24 cellular contexts compared by ENCODE assay signal in the genomic region with DNA sequence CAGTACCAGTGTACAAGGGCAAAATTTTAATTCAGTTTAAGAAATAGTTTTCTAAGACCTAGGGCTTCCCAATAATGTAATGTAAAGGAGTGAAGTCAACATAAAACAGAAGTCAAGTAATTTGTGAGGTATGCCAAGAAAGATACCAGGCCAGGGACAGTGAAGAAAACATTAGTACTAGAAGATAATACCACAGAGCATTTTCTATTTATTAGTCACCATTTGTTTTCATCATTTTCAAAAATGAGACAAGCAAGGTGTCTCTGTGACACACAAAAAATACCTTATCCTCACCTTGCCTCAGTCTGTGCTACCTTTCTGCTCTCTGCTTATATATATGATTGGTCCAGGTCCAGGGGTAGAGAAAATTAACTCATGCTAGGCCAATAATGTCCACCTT. TPM values are rescaled to one million over a fixed set of nuclear protein-coding genes. Genes with fewer than 3 reads are reported as not detected.
DNase-seq lines count a peak whose midpoint lies in the region; ATAC-seq and TF ChIP-seq lines count a peak whose summit lies in the region.
"Had no signal": no experiment of that assay in that cellular context is flagged by ENCODE, and none has a peak within 500 bp of the region (broad histone marks: within the 10 kb centered on the region; RNA-seq: fewer than 3 reads in every experiment).

No MANE protein-coding gene starts in this region.

- dilution Hi-C loops in mammary epithelial cell (cut with HindIII; ENCODE audit: low sequenced_read_pairs) = no loop called here

- POLR2A ChIA-PET in SK-N-SH (lab: Yijun Ruan, JAX) = no interaction called here

- H3K27me3 ChIP-seq in mammary epithelial cell (ENCODE audit: insufficient read depth, low read length) (no peaks in the 10 kb centered on the region), breast epithelium (no peaks in the 10 kb centered on the region), SK-N-SH (ENCODE audit: insufficient read depth) (no peaks in the 10 kb centered on the region), foreskin keratinocyte (no peaks in the 10 kb centered on the region), MG63 (no peaks in the 10 kb centered on the region)
- H3K27me3 ChIP-seq: BLaER1 treated with 17β-estradiol and CSF1 and Interleukin-3, amounts not matched to agents 10 nM and 100 nM had no signal

- intact Hi-C loops in mammary epithelial cell (cut with micrococcal nuclease) (no loop called here), breast epithelium (cut with DNase I; ENCODE audit: low total_unique reads) (no loop called here)

- TF ChIP-seq POLR2A in breast epithelium (IDR thresholded peaks at IDR 0.05) = no peak

- H3K9ac ChIP-seq in mammary epithelial cell (ENCODE audit: insufficient read depth, low read length) (no peak overlapping the region), SK-N-SH (no peak overlapping the region)
- H3K9ac ChIP-seq: BLaER1 treated with 17β-estradiol and CSF1 and Interleukin-3, amounts not matched to agents 10 nM and 100 nM had no signal

- H2AFZ ChIP-seq in mammary epithelial cell (ENCODE audit: low read depth, low read length) = no peak overlapping the region
- H2AFZ ChIP-seq in SK-N-SH (ENCODE audit: low read depth) = no peak overlapping the region

- in situ Hi-C loops in mammary epithelial cell (cut with MboI; ENCODE audit: low sequenced_read_pairs in 2 of 2) = no loop called here

- H3K4me2 ChIP-seq in mammary epithelial cell (ENCODE audit: insufficient read depth, low read depth, low read length) = no peak overlapping the region
- 0 out of 2 replicates have a peak overlapping the region, but pooled peaks have one; percentile 20 for H3K4me2 ChIP-seq in SK-N-SH
- H3K4me2 ChIP-seq: BLaER1 treated with 17β-estradiol and CSF1 and Interleukin-3, amounts not matched to agents 10 nM and 100 nM had no signal

- H3K79me2 ChIP-seq in mammary epithelial cell (ENCODE audit: insufficient read depth, low read length) (peaks cover 88% of the 10 kb centered on the region), SK-N-SH (ENCODE audit: insufficient read depth) (peaks cover 100% of the 10 kb centered on the region)

- no peaks in the 10 kb centered on the region for H3K36me3 ChIP-seq in mammary epithelial cell (ENCODE audit: insufficient read depth, low read length)
- peaks cover 4% of the 10 kb centered on the region for H3K36me3 ChIP-seq in breast epithelium
- peaks cover 0 to 32% of the 10 kb centered on the region in 2 experiments for H3K36me3 ChIP-seq in SK-N-SH (replicated peaks in 1 of 2; ENCODE audit: control insufficient read depth in 1 of 2, insufficient read depth in 2 of 2, low read length in 1 of 2)
- no peaks in the 10 kb centered on the region for H3K36me3 ChIP-seq in MG63
- H3K36me3 ChIP-seq: BLaER1 treated with 17β-estradiol and CSF1 and Interleukin-3, amounts not matched to agents 10 nM and 100 nM had no signal

- H3K4me1 ChIP-seq in mammary epithelial cell (ENCODE audit: insufficient read depth, low read length) (peaks cover 9% of the 10 kb centered on the region), breast epithelium (no peaks in the 10 kb centered on the region), SK-N-SH (ENCODE audit: control insufficient read depth in 1 of 2, insufficient read depth in 2 of 2, low read depth in 1 of 2, low read length in 1 of 2) (peaks cover 4 to 35% of the 10 kb centered on the region in 2 experiments), foreskin keratinocyte (peaks cover 56% of the 10 kb centered on the region)
- H3K4me1 ChIP-seq: Caco-2 had no signal

- H3K9me2 ChIP-seq in SK-N-SH = no peaks in the 10 kb centered on the region

- H3F3A ChIP-seq in SK-N-SH (replicated peaks; ENCODE audit: insufficient read depth) = peaks cover 59% of the 10 kb centered on the region

- H3K4me3 ChIP-seq in mammary epithelial cell (replicated peaks in 1 of 3; ENCODE audit: insufficient read depth in 1 of 3, low read depth in 2 of 3, low read length in 3 of 3) (no peak overlapping the region), breast epithelium (no peak overlapping the region), SK-N-SH (ENCODE audit: low read depth in 2 of 2, low read length in 1 of 2) (no peak overlapping the region), MG63 (no peak overlapping the region)
- H3K4me3 ChIP-seq: BLaER1 treated with 17β-estradiol and CSF1 and Interleukin-3, amounts not matched to agents 10 nM and 100 nM; K562 had no signal

- ATAC-seq in foreskin keratinocyte (peak; percentile 88), HG03095 (IDR thresholded peaks at IDR 0.05; ENCODE audit: unreplicated experiment) (no peak)
- ATAC-seq: K562, T-cell had no signal

- no TSS peak for BruUV-seq in mammary epithelial cell (replicated peaks; lab: Mats Ljungman, UMichigan)

- DNase-seq in mammary epithelial cell (peak; percentile 32), breast epithelium (ENCODE audit: low spot score in 2 of 2) (no peak), SK-N-SH (no peak), foreskin keratinocyte (peak in 1 of 2 donors; percentile 46), NCI-H1417 treated with DMSO at 0.1 percent for 48 hours (lab: John Stamatoyannopoulos, UW) (no peak), GDM1 (lab: John Stamatoyannopoulos, UW) (no peak), MG63 (no peak)
- DNase-seq: Caco-2; CD4-positive, alpha-beta memory T cell; DMS 273 treated with DMSO at 0.1 percent for 48 hours; DND-41; GF-D8; H9; NCI-H1092; NCI-H1436 treated with DMSO at 0.1 percent for 48 hours; NCI-H1930; NCI-H510A; SIG-M5; T-cell had no signal

- H3K27ac ChIP-seq in mammary epithelial cell (ENCODE audit: insufficient read depth, low read depth, low read length) = no peak overlapping the region
- no peak overlapping the region for H3K27ac ChIP-seq in breast epithelium
- H3K27ac ChIP-seq in SK-N-SH (ENCODE audit: low read depth in 2 of 2, low read length in 1 of 2) = peak overlapping the region in 1 of 2 experiments; percentile 67; a peak in 3 of 4 replicates
- H3K27ac ChIP-seq in foreskin keratinocyte = no peak overlapping the region
- H3K27ac ChIP-seq: 22Rv1; BLaER1 treated with 17β-estradiol and CSF1 and Interleukin-3, amounts not matched to agents 10 nM and 100 nM; RWPE1 had no signal

- TF ChIP-seq CTCF in mammary epithelial cell (conservative IDR thresholded peaks at IDR 0.05 in 1 of 2, IDR thresholded peaks at IDR 0.05 in 1 of 2; ENCODE audit: extremely low read depth in 1 of 2, insufficient read depth in 1 of 2, low read depth in 1 of 2, low read length in 2 of 2) = no peak
- no peak for TF ChIP-seq CTCF in breast epithelium (IDR thresholded peaks at IDR 0.05)
- no peak for TF ChIP-seq CTCF in SK-N-SH (IDR thresholded peaks at IDR 0.05)
- no peak for TF ChIP-seq CTCF in foreskin keratinocyte (conservative IDR thresholded peaks at IDR 0.05)

- no peak for TF ChIP-seq EP300 in SK-N-SH (IDR thresholded peaks at IDR 0.05; ENCODE audit: borderline replicate concordance in 1 of 2, low read depth in 1 of 2, low read length in 1 of 2)

- no peak for TF ChIP-seq RAD21 in SK-N-SH (IDR thresholded peaks at IDR 0.05; ENCODE audit: low read length)

- H4K20me1 ChIP-seq in mammary epithelial cell (ENCODE audit: insufficient read depth, low read length) = peaks cover 2% of the 10 kb centered on the region
- H4K20me1 ChIP-seq in SK-N-SH (ENCODE audit: insufficient read depth) = peaks cover 92% of the 10 kb centered on the region
- H4K20me1 ChIP-seq: BLaER1 treated with 17β-estradiol and CSF1 and Interleukin-3, amounts not matched to agents 10 nM and 100 nM had no signal

- CTCF ChIA-PET in mammary epithelial cell (lab: Charles Lee; ENCODE audit: low non-redundant PET) = no interaction called here
- CTCF ChIA-PET in SK-N-SH (lab: Yijun Ruan, JAX) = no interaction called here

- H3K9me3 ChIP-seq in mammary epithelial cell (replicated peaks; ENCODE audit: insufficient read depth, low read length) = no peaks in the 10 kb centered on the region
- no peaks in the 10 kb centered on the region for H3K9me3 ChIP-seq in breast epithelium
- H3K9me3 ChIP-seq in SK-N-SH = no peaks in the 10 kb centered on the region
- no peaks in the 10 kb centered on the region for H3K9me3 ChIP-seq in MG63
- H3K9me3 ChIP-seq: BLaER1 treated with 17β-estradiol and CSF1 and Interleukin-3, amounts not matched to agents 10 nM and 100 nM; Caco-2 had no signal

TF ChIP-seq in SK-N-SH, 30 proteins besides CTCF, POLR2A, EP300 and RAD21 (continues in another document):
- TF ChIP-seq, protein P1, sequence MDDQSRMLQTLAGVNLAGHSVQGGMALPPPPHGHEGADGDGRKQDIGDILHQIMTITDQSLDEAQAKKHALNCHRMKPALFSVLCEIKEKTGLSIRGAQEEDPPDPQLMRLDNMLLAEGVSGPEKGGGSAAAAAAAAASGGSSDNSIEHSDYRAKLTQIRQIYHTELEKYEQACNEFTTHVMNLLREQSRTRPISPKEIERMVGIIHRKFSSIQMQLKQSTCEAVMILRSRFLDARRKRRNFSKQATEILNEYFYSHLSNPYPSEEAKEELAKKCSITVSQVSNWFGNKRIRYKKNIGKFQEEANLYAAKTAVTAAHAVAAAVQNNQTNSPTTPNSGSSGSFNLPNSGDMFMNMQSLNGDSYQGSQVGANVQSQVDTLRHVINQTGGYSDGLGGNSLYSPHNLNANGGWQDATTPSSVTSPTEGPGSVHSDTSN (IDR thresholded peaks at IDR 0.05) = no peak
- TF ChIP-seq GATA2 (CRISPR knock-in tag; IDR thresholded peaks at IDR 0.05) (no peak), SIN3A (IDR thresholded peaks at IDR 0.05; ENCODE audit: borderline replicate concordance, low read depth, low read length) (no peak)

RNA-seq across cellular contexts. Expression of gene VEGFC, which starts 46.8 kb away (rescaled TPM):
- 10 to 100 TPM in 1 of 2 donors, 1 to 10 TPM in 1; 9.0 to 49.0 TPM for total RNA-seq in mammary epithelial cell
- polyA plus RNA-seq in mammary epithelial cell = 26.4 TPM
- polyA minus RNA-seq in mammary epithelial cell = 18.5 TPM
- total RNA-seq in breast epithelium = 10 to 100 TPM in 2 of 3 donors, 1 to 10 TPM in 1; 6.9 to 17.0 (median 11.2) TPM
- 81.9 and 84.7 TPM in 2 replicates for polyA plus RNA-seq in SK-N-SH (2012; rRNA removed)
- polyA plus RNA-seq in SK-N-SH (2012; cell fraction: cytosol; rRNA removed) = 113 and 118 TPM in 2 replicates
- 98.6 and 151 TPM in 2 replicates for polyA plus RNA-seq in SK-N-SH (2012; cell fraction: nucleus; rRNA removed)
- total RNA-seq in foreskin keratinocyte = 78.0 and 80.3 TPM in 2 replicates
- polyA plus RNA-seq in foreskin keratinocyte = 74.6 and 91.5 TPM in 2 replicates
- total RNA-seq in MG63 (2014; rRNA removed; shearing (Covaris generic); ENCODE audit: low replicate concordance) = 19.9 and 30.3 TPM in 2 replicates
- total RNA-seq: Caco-2; CD4-positive, alpha-beta memory T cell; K562 had no signal
- polyA plus RNA-seq: CD4-positive, alpha-beta memory T cell; K562 had no signal
